19 cellular contexts compared by ENCODE assay signal in the genomic region with DNA sequence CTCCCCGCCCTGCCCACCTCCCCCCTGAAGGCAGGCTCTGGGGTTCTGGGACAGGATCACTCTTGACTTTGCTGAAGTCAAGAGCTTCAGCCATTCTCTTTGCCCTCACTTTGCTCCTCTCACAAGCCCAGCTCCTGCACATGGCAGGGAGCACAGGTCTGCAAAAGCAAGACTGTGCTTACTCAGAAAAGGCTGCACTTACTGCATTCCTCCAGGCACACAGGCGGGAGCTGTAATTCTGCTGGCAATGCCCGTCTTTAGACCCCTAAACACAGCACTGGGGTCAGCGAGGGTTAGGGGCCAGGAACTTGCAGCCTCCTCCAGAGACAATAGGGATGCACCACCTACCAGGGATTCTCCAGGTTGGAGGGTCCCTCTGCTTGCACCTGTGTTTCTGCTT.
"Had no signal": no experiment of that assay in that cellular context is flagged by ENCODE, and none has a peak within 500 bp of the region (broad histone marks: within the 10 kb centered on the region; RNA-seq: fewer than 3 reads in every experiment).

No MANE protein-coding gene starts in this region.

- H3K9me2 ChIP-seq: SK-N-SH had no signal

- DNase-seq: NCI-H1092, NCI-H1105 treated with DMSO at 0.1 percent for 48 hours, NCI-H1417 treated with DMSO at 0.1 percent for 48 hours, NCI-H146, NCI-H1694 treated with DMSO at 0.1 percent for 48 hours, NCI-H1930, NCI-H2081, NCI-H2107, NCI-H2227 treated with DMSO at 0.1 percent for 48 hours, NCI-H524, NCI-H526 treated with DMSO at 0.1 percent for 48 hours, NCI-H748 treated with DMSO at 0.1 percent for 48 hours, SHP77, SW 1271 had no signal

- ATAC-seq: K562 had no signal

- H3K4me3 ChIP-seq: K562 had no signal

- H3K9ac ChIP-seq: KMS-11, SK-N-SH had no signal

- H3K9me3 ChIP-seq: SK-N-SH had no signal

- H3K4me2 ChIP-seq: KMS-11, SK-N-SH had no signal

- H3K27ac ChIP-seq: HL-60, KMS-11, RWPE1 had no signal
